8 cellular contexts compared by ENCODE assay signal in the genomic region with DNA sequence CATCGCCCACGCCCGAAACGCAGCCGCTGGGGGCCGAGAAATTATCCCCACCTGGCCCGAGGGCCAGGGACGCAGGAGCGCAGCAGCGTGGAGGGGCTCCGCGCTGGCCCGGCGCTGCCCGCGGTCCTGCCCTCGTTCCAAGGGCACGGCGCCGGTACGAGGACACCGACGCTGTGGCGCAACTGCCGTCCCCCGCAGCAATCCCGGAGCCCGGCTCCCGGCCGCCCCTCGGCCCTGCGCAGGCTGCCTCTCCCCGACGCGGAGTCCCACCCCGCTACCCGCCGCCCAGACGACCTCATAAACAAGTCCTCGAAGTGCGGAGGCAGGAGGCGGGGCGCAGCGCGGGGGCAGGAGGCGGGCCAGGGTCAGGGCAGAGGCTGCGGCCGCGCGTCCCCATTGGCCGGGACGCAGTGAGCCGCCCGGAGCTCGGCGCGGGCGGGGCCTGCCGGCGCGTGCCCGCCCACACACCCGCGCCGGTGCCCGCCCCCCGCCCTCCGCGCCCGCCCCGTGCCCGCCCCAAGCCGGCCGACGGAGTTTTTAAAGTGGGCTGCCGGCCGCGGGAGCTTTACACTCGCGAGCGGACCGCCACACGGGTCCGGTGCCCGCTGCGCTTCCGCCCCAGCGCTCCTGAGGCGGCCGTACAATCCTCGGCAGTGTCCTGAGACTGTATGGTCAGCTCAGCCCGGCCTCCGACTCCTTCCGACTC.
DNase-seq lines count a peak whose midpoint lies in the region; ATAC-seq lines count a peak whose summit lies in the region.

A gene (plus strand): TSS at position 568 of the 706 bp plus-strand sequence. CDS start 505 bp downstream, outside the sequence.

- peak; percentile 87 for ATAC-seq in HG02885 (IDR thresholded peaks at IDR 0.05; ENCODE audit: poor library complexity, unreplicated experiment)

- DNase-seq in NCI-H2081 (lab: John Stamatoyannopoulos, UW) (peak; percentile 45 to 70), NCI-H2081 treated with DMSO at 0.1 percent for 48 hours (lab: John Stamatoyannopoulos, UW) (no peak), NCI-H2196 treated with DMSO at 0.1 percent for 48 hours (lab: John Stamatoyannopoulos, UW; ENCODE audit: unreplicated experiment) (peak; percentile 85), dedifferentiated amniotic fluid mesenchymal stem cell (ENCODE audit: extremely low spot score) (peak; percentile 58), left kidney (ENCODE audit: low read depth, low spot score) (peak; percentile 90)
- DNase-seq in activated CD4-positive, alpha-beta T cell treated with anti-CD3 and anti-CD28 coated beads, Interleukin-2, amount 50 U/mL, for 24 hours (ENCODE audit: low read depth in 1 of 2, low spot score in 1 of 2): peak; percentile 38 to 46
- DNase-seq in stimulated activated CD4-positive, alpha-beta T cell treated with anti-CD3 and anti-CD28 coated beads, Interleukin-1b, Interleukin-23, amount 100 ng/mL, for 48 hours: peak; percentile 69
